In the genomic region with DNA sequence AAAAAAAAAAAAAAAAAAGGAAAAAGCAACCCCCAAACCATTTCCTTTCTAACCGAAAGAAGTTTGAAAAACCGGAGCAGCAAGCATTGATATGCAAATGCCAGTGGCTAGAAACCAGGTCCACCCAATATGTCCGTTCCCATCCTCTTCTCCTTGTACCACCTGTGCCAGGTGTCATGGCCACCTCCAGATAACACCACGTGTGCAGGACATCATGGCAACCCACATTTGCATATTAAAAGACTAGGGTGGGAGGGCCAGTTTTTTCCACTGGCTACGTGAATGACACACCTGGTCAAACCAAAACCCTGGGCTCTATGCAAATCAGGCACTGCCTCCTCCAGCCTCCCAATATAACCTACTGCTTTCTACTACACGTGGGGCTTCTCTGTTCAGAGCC, we compare ENCODE assay signal across 23 cellular contexts.
DNase-seq lines count a peak whose midpoint lies in the region; ATAC-seq lines count a peak whose summit lies in the region.
"Had no signal": no experiment of that assay in that cellular context is flagged by ENCODE, and none has a peak within 500 bp of the region (broad histone marks: within the 10 kb centered on the region; RNA-seq: fewer than 3 reads in every experiment).

No MANE protein-coding gene starts in this region.

- no peaks in the 10 kb centered on the region for H3K9me3 ChIP-seq in BLaER1
- H3K9me3 ChIP-seq: HAP-1, lower lobe of right lung, tibial artery had no signal

- no peaks in the 10 kb centered on the region for H3K27me3 ChIP-seq in BLaER1
- H3K27me3 ChIP-seq: tibial artery had no signal

- no peak for DNase-seq in activated naive CD8-positive, alpha-beta T cell treated with anti-CD3 and anti-CD28 coated beads for 36 hours
- no peak for DNase-seq in GM19240 (ENCODE audit: insufficient read length, low spot score)
- no peak for DNase-seq in stimulated activated CD4-positive, alpha-beta T cell treated with anti-CD3 and anti-CD28 coated beads, Interleukin-4, amount 100 ng/mL, for 4 hours
- DNase-seq: CD8-positive, alpha-beta memory T cell; DMS53; islet precursor cell; lower lobe of right lung; NCI-H1417; NK-92 treated with Interleukin-12 subunit alpha and Interleukin-12 subunit beta, amount 100 ng/mL, for 24 hours; right cardiac atrium; stimulated activated CD4-positive, alpha-beta T cell treated with anti-CD3 and anti-CD28 coated beads, Interleukin-15, amount 100 ng/mL, for 24 hours; T1000; tibial artery had no signal

- H3K4me3 ChIP-seq in BLaER1 = no peak overlapping the region
- H3K4me3 ChIP-seq: coronary artery, HAP-1, lower lobe of right lung, tibial artery had no signal

- no peaks in the 10 kb centered on the region for H3K36me3 ChIP-seq in BLaER1
- H3K36me3 ChIP-seq: HAP-1, lower lobe of right lung, tibial artery had no signal

- no peaks in the 10 kb centered on the region for H4K20me1 ChIP-seq in BLaER1

- H3K4me1 Mint-ChIP-seq in activated naive CD8-positive, alpha-beta T cell treated with anti-CD3 and anti-CD28 coated beads for 36 hours = peaks cover 37% of the 10 kb centered on the region

- no peak overlapping the region for H3K27ac ChIP-seq in BLaER1
- H3K27ac ChIP-seq: coronary artery, lower lobe of right lung, tibial artery had no signal

- H3K27ac Mint-ChIP-seq in activated naive CD8-positive, alpha-beta T cell treated with anti-CD3 and anti-CD28 coated beads for 36 hours = no peak overlapping the region
- H3K27ac Mint-ChIP-seq: activated T-helper 1 cell treated with anti-CD3 and anti-CD28 coated beads, Interleukin-12 subunit alpha, Interleukin-12 subunit beta, Interleukin-2, Interleukin-4 antibody, amounts not matched to agents 30 ng/mL and 10 ng/mL and 1 ng/mL, durations not matched to agents 14 hours and 24 hours and 36 hours; CD8-positive, alpha-beta memory T cell; stimulated activated memory B cell treated with anti-CD40 and anti-IgM and Interleukin-4, amounts not matched to agents 10 μg/mL and 1 μg/mL and 100 μg/mL, for 72 hours had no signal

- no peaks in the 10 kb centered on the region for H3K9me3 Mint-ChIP-seq in activated naive CD8-positive, alpha-beta T cell treated with anti-CD3 and anti-CD28 coated beads for 36 hours
- H3K9me3 Mint-ChIP-seq: activated T-helper 1 cell treated with anti-CD3 and anti-CD28 coated beads, Interleukin-12 subunit alpha, Interleukin-12 subunit beta, Interleukin-2, Interleukin-4 antibody, amounts not matched to agents 30 ng/mL and 10 ng/mL and 1 ng/mL, durations not matched to agents 14 hours and 24 hours and 36 hours; stimulated activated memory B cell treated with anti-CD40 and anti-IgM and Interleukin-4, amounts not matched to agents 10 μg/mL and 1 μg/mL and 100 μg/mL, for 72 hours had no signal

- peak overlapping the region; percentile 76 for H3K4me2 ChIP-seq in BLaER1

- peaks cover 7% of the 10 kb centered on the region for H3K27me3 Mint-ChIP-seq in activated naive CD8-positive, alpha-beta T cell treated with anti-CD3 and anti-CD28 coated beads for 36 hours
- H3K27me3 Mint-ChIP-seq: CD8-positive, alpha-beta memory T cell; stimulated activated memory B cell treated with anti-CD40 and anti-IgM and Interleukin-4, amounts not matched to agents 10 μg/mL and 1 μg/mL and 100 μg/mL, for 72 hours had no signal

- no peak overlapping the region for H3K9ac ChIP-seq in BLaER1

- H3K4me1 ChIP-seq in BLaER1 = peaks cover 90% of the 10 kb centered on the region
- H3K4me1 ChIP-seq: lower lobe of right lung had no signal

- ATAC-seq in GM18502 (IDR thresholded peaks at IDR 0.05; ENCODE audit: poor library complexity, unreplicated experiment) = peak; percentile 45
- ATAC-seq in HG02885 (IDR thresholded peaks at IDR 0.05; ENCODE audit: poor library complexity, unreplicated experiment) = peak; percentile 25
- no peak for ATAC-seq in GM19328 (IDR thresholded peaks at IDR 0.05; ENCODE audit: unreplicated experiment)
- ATAC-seq in HG03135 (IDR thresholded peaks at IDR 0.05; ENCODE audit: unreplicated experiment) = no peak
- ATAC-seq: lower lobe of right lung; right cardiac atrium; SK-N-SH treated with all-trans-retinoic acid at 6 μM for 48 hours; stimulated activated memory B cell treated with anti-CD40 and anti-IgM and Interleukin-4, amounts not matched to agents 10 μg/mL and 1 μg/mL and 100 μg/mL, for 72 hours had no signal

- no peaks in the 10 kb centered on the region for H3K36me3 Mint-ChIP-seq in activated naive CD8-positive, alpha-beta T cell treated with anti-CD3 and anti-CD28 coated beads for 36 hours
- H3K36me3 Mint-ChIP-seq: CD8-positive, alpha-beta memory T cell; stimulated activated memory B cell treated with anti-CD40 and anti-IgM and Interleukin-4, amounts not matched to agents 10 μg/mL and 1 μg/mL and 100 μg/mL, for 72 hours had no signal

- peak overlapping the region; percentile 53 for H3K4me3 Mint-ChIP-seq in activated naive CD8-positive, alpha-beta T cell treated with anti-CD3 and anti-CD28 coated beads for 36 hours
- H3K4me3 Mint-ChIP-seq: activated T-helper 1 cell treated with anti-CD3 and anti-CD28 coated beads, Interleukin-12 subunit alpha, Interleukin-12 subunit beta, Interleukin-2, Interleukin-4 antibody, amounts not matched to agents 30 ng/mL and 10 ng/mL and 1 ng/mL, durations not matched to agents 14 hours and 24 hours and 36 hours; CD8-positive, alpha-beta memory T cell; stimulated activated memory B cell treated with anti-CD40 and anti-IgM and Interleukin-4, amounts not matched to agents 10 μg/mL and 1 μg/mL and 100 μg/mL, for 72 hours had no signal

Comparison
In these comparisons a context has a peak if more than half of its experiments do, and no peak if none do; other contexts are left out.
1. ATAC-seq: peak in GM18502 (single experiment) and HG02885 (single experiment); none in GM19328 (single experiment) and HG03135 (single experiment).